Comparison of ENCODE assay signal across 32 cellular contexts in genomic region chr1:216154063-216154462, GRCh38.
"Had no signal": no experiment of that assay in that cellular context is flagged by ENCODE, and none has a peak within 500 bp of the region (broad histone marks: within the 10 kb centered on the region; RNA-seq: fewer than 3 reads in every experiment).

No MANE protein-coding gene starts in this region.

- H3K4me1 ChIP-seq: parathyroid adenoma, psoas muscle, spleen, suprapubic skin, testis, tibial artery, transverse colon, upper lobe of right lung, uterus had no signal

- H3K4me2 ChIP-seq: smooth muscle cell had no signal

- H3K36me3 ChIP-seq: ovary, spleen, suprapubic skin, tibial artery, transverse colon, upper lobe of right lung, uterus had no signal

- H3K79me2 ChIP-seq: parathyroid adenoma had no signal

- ATAC-seq: naive thymus-derived CD8-positive, alpha-beta T cell; natural killer cell treated with Interleukin-12 subunit alpha and Interleukin-12 subunit beta and Interleukin-15 and Interleukin-18, amount 100 ng/mL, for 72 hours; psoas muscle; right cardiac atrium; sciatic nerve; stimulated activated memory B cell treated with anti-CD40 and anti-IgM and Interleukin-4, amounts not matched to agents 10 μg/mL and 1 μg/mL and 100 μg/mL, for 72 hours; stimulated activated naive CD8-positive, alpha-beta T cell treated with anti-CD3 and anti-CD28 coated beads, Interleukin-15, amount 100 ng/mL, for 72 hours; stimulated activated naive CD8-positive, alpha-beta T cell treated with anti-CD3 and anti-CD28 coated beads, Interleukin-15, Interleukin-2, amounts not matched to agents 100 U/mL and 50 U/mL, for 24 hours; upper lobe of right lung had no signal

- H3K27ac Mint-ChIP-seq: naive thymus-derived CD8-positive, alpha-beta T cell; natural killer cell treated with Interleukin-12 subunit alpha and Interleukin-12 subunit beta and Interleukin-15 and Interleukin-18, amount 100 ng/mL, for 72 hours; nephron progenitor cell; progenitor cell of endocrine pancreas; stimulated activated memory B cell treated with anti-CD40 and anti-IgM and Interleukin-4, amounts not matched to agents 10 μg/mL and 1 μg/mL and 100 μg/mL, for 72 hours; stimulated activated naive CD8-positive, alpha-beta T cell treated with anti-CD3 and anti-CD28 coated beads, Interleukin-15, amount 100 ng/mL, for 72 hours; type B pancreatic cell had no signal

- H3K4me3 ChIP-seq: ovary, psoas muscle, skin epidermis, smooth muscle cell, spleen, suprapubic skin, testis, tibial artery, transverse colon, upper lobe of right lung, uterus had no signal

- H3K4me3 Mint-ChIP-seq: naive thymus-derived CD8-positive, alpha-beta T cell; natural killer cell treated with Interleukin-12 subunit alpha and Interleukin-12 subunit beta and Interleukin-15 and Interleukin-18, amount 100 ng/mL, for 72 hours; nephron progenitor cell; neural crest cell; stimulated activated memory B cell treated with anti-CD40 and anti-IgM and Interleukin-4, amounts not matched to agents 10 μg/mL and 1 μg/mL and 100 μg/mL, for 72 hours; stimulated activated naive CD8-positive, alpha-beta T cell treated with anti-CD3 and anti-CD28 coated beads, Interleukin-15, amount 100 ng/mL, for 72 hours; type B pancreatic cell had no signal

- DNase-seq: naive thymus-derived CD8-positive, alpha-beta T cell; nephron progenitor cell; occipital lobe; ovary; posterior cingulate gyrus; psoas muscle; right cardiac atrium; spleen; stimulated activated CD4-positive, alpha-beta T cell treated with anti-CD3 and anti-CD28 coated beads, Interleukin-12 subunit alpha, Interleukin-12 subunit beta, amount 100 ng/mL, for 4 hours; stimulated activated CD4-positive, alpha-beta T cell treated with anti-CD3 and anti-CD28 coated beads, Interleukin-1b, Interleukin-23, amount 100 ng/mL, for 48 hours; stimulated activated CD4-positive, alpha-beta T cell treated with anti-CD3 and anti-CD28 coated beads, Interleukin-4, amount 100 ng/mL, for 1 hour; stimulated activated CD4-positive, alpha-beta T cell treated with anti-CD3 and anti-CD28 coated beads, Interleukin-4, amount 100 ng/mL, for 4 hours; stimulated activated CD8-positive, alpha-beta memory T cell treated with anti-CD3 and anti-CD28 coated beads, Interleukin-4, amount 100 ng/mL, for 48 hours; stimulated activated naive CD4-positive, alpha-beta T cell; stimulated activated naive CD8-positive, alpha-beta T cell treated with anti-CD3 and anti-CD28 coated beads, Interleukin-15, amount 100 ng/mL, for 72 hours; stimulated activated naive CD8-positive, alpha-beta T cell treated with anti-CD3 and anti-CD28 coated beads, Interleukin-15, Interleukin-2, amounts not matched to agents 100 U/mL and 50 U/mL, for 24 hours; substantia nigra; testis; tibial artery; transverse colon; upper lobe of right lung; uterus had no signal

- H3K36me3 Mint-ChIP-seq: naive thymus-derived CD8-positive, alpha-beta T cell; stimulated activated memory B cell treated with anti-CD40 and anti-IgM and Interleukin-4, amounts not matched to agents 10 μg/mL and 1 μg/mL and 100 μg/mL, for 72 hours; type B pancreatic cell had no signal

- H3K9ac ChIP-seq: parathyroid adenoma had no signal

- H3K27ac ChIP-seq: ovary, parathyroid adenoma, psoas muscle, skin epidermis, spleen, suprapubic skin, testis, tibial artery, transverse colon, upper lobe of right lung, uterus had no signal

- H3K27me3 Mint-ChIP-seq: natural killer cell treated with Interleukin-12 subunit alpha and Interleukin-12 subunit beta and Interleukin-15 and Interleukin-18, amount 100 ng/mL, for 72 hours; stimulated activated memory B cell treated with anti-CD40 and anti-IgM and Interleukin-4, amounts not matched to agents 10 μg/mL and 1 μg/mL and 100 μg/mL, for 72 hours; stimulated activated naive CD8-positive, alpha-beta T cell treated with anti-CD3 and anti-CD28 coated beads, Interleukin-15, amount 100 ng/mL, for 72 hours had no signal

- H3K27me3 ChIP-seq: ovary, spleen, suprapubic skin, testis, tibial artery, transverse colon, upper lobe of right lung, uterus had no signal

- H2AFZ ChIP-seq: parathyroid adenoma had no signal

- H3K9me3 ChIP-seq: ovary, psoas muscle, suprapubic skin, testis, tibial artery, transverse colon, upper lobe of right lung, uterus had no signal

- H3K4me1 Mint-ChIP-seq: naive thymus-derived CD8-positive, alpha-beta T cell; nephron progenitor cell; neural crest cell; stimulated activated memory B cell treated with anti-CD40 and anti-IgM and Interleukin-4, amounts not matched to agents 10 μg/mL and 1 μg/mL and 100 μg/mL, for 72 hours; stimulated activated naive CD8-positive, alpha-beta T cell treated with anti-CD3 and anti-CD28 coated beads, Interleukin-15, amount 100 ng/mL, for 72 hours had no signal
